Comparison of ENCODE assay signal across 9 cellular contexts in the genomic region with DNA sequence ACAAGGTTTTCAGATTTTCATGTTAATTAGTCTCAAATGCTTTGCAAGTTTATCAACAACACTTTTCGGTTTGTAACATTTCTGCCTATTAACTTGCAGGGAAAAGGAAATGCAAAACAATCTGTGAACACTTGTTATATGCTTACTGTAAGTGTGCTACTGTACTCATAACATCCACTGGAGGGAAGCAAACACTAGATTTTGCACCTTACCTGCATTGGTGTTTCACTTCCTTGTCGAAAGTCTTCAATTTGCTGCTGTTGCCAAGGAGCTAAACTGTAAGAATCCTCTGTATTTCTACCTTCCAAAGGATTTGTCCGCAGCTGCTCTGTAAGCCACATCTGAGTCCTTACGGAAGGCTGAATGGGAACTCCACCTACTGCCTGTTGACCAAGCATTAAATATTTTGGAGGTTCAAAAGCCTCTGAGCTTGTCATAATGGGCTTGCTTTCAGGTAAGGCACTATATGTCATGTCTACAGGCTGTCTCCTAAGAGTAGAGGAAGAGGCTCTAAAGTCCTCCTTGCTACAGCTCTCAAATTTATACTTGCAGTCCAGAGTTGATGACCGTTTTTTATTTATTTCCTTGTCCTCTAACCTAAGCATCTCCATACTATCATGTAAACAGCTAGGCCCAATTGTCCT. TPM values are rescaled to one million over a fixed set of nuclear protein-coding genes. Genes with fewer than 3 reads are reported as not detected.
DNase-seq lines count a peak whose midpoint lies in the region; ATAC-seq and TF ChIP-seq lines count a peak whose summit lies in the region.
"Had no signal": no experiment of that assay in that cellular context is flagged by ENCODE, and none has a peak within 500 bp of the region (broad histone marks: within the 10 kb centered on the region; RNA-seq: fewer than 3 reads in every experiment).

No MANE protein-coding gene starts in this region.

- no peaks in the 10 kb centered on the region for H3K27me3 Mint-ChIP-seq in activated CD8-positive, alpha-beta T cell treated with anti-CD3 and anti-CD28 coated beads for 36 hours

- TF ChIP-seq CTCF in NB4 (IDR thresholded peaks at IDR 0.05; ENCODE audit: low read depth, low read length), result peak; percentile 29
- peak; percentile 68 for TF ChIP-seq CTCF in activated CD8-positive, alpha-beta T cell treated with anti-CD3 and anti-CD28 coated beads for 36 hours (IDR thresholded peaks at IDR 0.05)
- no peak for TF ChIP-seq CTCF in lower leg skin (IDR thresholded peaks at IDR 0.05)

- DNase-seq in CD1c-positive myeloid dendritic cell (ENCODE audit: extremely low spot score), result peak; percentile 53
- peak; percentile 47 for DNase-seq in NB4 (ENCODE audit: low read depth)
- peak; percentile 13 for DNase-seq in activated CD8-positive, alpha-beta T cell treated with anti-CD3 and anti-CD28 coated beads for 36 hours
- DNase-seq in kidney tubule cell (ENCODE audit: low spot score), result peak; percentile 73
- DNase-seq in NK-92 treated with Interleukin-12 subunit alpha and Interleukin-12 subunit beta, amount 100 ng/mL, for 24 hours (lab: John Stamatoyannopoulos, UW), result no peak
- DNase-seq in lower leg skin (ENCODE audit: low spot score in 2 of 2), result no peak
- DNase-seq: right lobe of liver had no signal

- H3K36me3 Mint-ChIP-seq in activated CD8-positive, alpha-beta T cell treated with anti-CD3 and anti-CD28 coated beads for 36 hours (ENCODE audit: low read depth), result peaks cover 14% of the 10 kb centered on the region

- CTCF ChIA-PET in activated CD8-positive, alpha-beta T cell treated with anti-CD3 and anti-CD28 coated beads for 36 hours (lab: Charles Lee), result interaction anchor here (0.6 to 3.0 kb wide), 60 partner anchors 8 to 544 kb away, joined by 3 to 31 read pairs (median 4); no protein-coding TSS in a partner anchor

- H3K4me3 ChIP-seq in NB4 (ENCODE audit: low read depth, low read length) (no peak overlapping the region), lower leg skin (ENCODE audit: low read depth, poor library complexity, severe bottlenecking) (no peak overlapping the region)
- H3K4me3 ChIP-seq: right lobe of liver had no signal

- no peak for TF ChIP-seq POLR2A in NB4 (IDR thresholded peaks at IDR 0.05; ENCODE audit: extremely low read depth, insufficient read length)
- no peak for TF ChIP-seq POLR2A in lower leg skin (IDR thresholded peaks at IDR 0.05)

- peak; percentile 99 for ATAC-seq in GM18498 (IDR thresholded peaks at IDR 0.05; ENCODE audit: unreplicated experiment)
- ATAC-seq in HG02642 (IDR thresholded peaks at IDR 0.05; ENCODE audit: poor library complexity, unreplicated experiment), result peak; percentile 100
- ATAC-seq in activated CD8-positive, alpha-beta T cell treated with anti-CD3 and anti-CD28 coated beads for 36 hours, result peak; percentile 89

- POLR2A ChIA-PET in activated CD8-positive, alpha-beta T cell treated with anti-CD3 and anti-CD28 coated beads for 36 hours (lab: Charles Lee), result interaction anchor here (0.6 to 0.8 kb wide), 2 partner anchors 204 to 424 kb away, joined by 3 to 4 read pairs; no protein-coding TSS in a partner anchor

- H3K9me3 Mint-ChIP-seq in activated CD8-positive, alpha-beta T cell treated with anti-CD3 and anti-CD28 coated beads for 36 hours, result no peaks in the 10 kb centered on the region

- peak overlapping the region; percentile 33 for H3K27ac Mint-ChIP-seq in activated CD8-positive, alpha-beta T cell treated with anti-CD3 and anti-CD28 coated beads for 36 hours

- H3K4me1 Mint-ChIP-seq in activated CD8-positive, alpha-beta T cell treated with anti-CD3 and anti-CD28 coated beads for 36 hours (ENCODE audit: low read depth), result peaks cover 24% of the 10 kb centered on the region

- intact Hi-C loops in activated CD8-positive, alpha-beta T cell treated with anti-CD3 and anti-CD28 coated beads for 36 hours (cut with micrococcal nuclease), result loop anchor here (2.0 to 10.0 kb wide), 3 partner anchors 53 to 239 kb away; no protein-coding TSS in a partner anchor
- intact Hi-C loops in lower leg skin (cut with DNase I; ENCODE audit: low total_unique reads), result no loop called here

- H3K4me3 Mint-ChIP-seq in activated CD8-positive, alpha-beta T cell treated with anti-CD3 and anti-CD28 coated beads for 36 hours, result no peak overlapping the region

- 64 to 74% methylated on average over 5 of the region's 5 CpGs for WGBS in lower leg skin, 2 donors

RNA-seq across cellular contexts. Expression of gene PLN, which starts 17.3 kb away (rescaled TPM):
- not detected for total RNA-seq in activated CD8-positive, alpha-beta T cell treated with anti-CD3 and anti-CD28 coated beads for 36 hours
- 10 to 100 TPM in 1 of 4 donors, 1 to 10 TPM in 3; 1.8 to 10.5 (median 3.1) TPM for total RNA-seq in lower leg skin

Comparison
In these comparisons a context has a peak if more than half of its experiments do, and no peak if none do; other contexts are left out.
1. DNase-seq: peak in CD1c-positive myeloid dendritic cell (single experiment), NB4 (single experiment), activated CD8-positive, alpha-beta T cell treated with anti-CD3 and anti-CD28 coated beads for 36 hours (single experiment) and kidney tubule cell (single experiment); none in NK-92 treated with Interleukin-12 subunit alpha and Interleukin-12 subunit beta, amount 100 ng/mL, for 24 hours (single experiment) and lower leg skin (0 of 2).
2. CTCF ChIP-seq: peak in NB4 (single experiment) and activated CD8-positive, alpha-beta T cell treated with anti-CD3 and anti-CD28 coated beads for 36 hours (single experiment); none in lower leg skin (0 of 3).
3. Peak in every context shown above with its lines, with median percentiles within 50 percentile points of each other: ATAC-seq.